Comparison of ENCODE assay signal across 1 cellular context in the genomic region with DNA sequence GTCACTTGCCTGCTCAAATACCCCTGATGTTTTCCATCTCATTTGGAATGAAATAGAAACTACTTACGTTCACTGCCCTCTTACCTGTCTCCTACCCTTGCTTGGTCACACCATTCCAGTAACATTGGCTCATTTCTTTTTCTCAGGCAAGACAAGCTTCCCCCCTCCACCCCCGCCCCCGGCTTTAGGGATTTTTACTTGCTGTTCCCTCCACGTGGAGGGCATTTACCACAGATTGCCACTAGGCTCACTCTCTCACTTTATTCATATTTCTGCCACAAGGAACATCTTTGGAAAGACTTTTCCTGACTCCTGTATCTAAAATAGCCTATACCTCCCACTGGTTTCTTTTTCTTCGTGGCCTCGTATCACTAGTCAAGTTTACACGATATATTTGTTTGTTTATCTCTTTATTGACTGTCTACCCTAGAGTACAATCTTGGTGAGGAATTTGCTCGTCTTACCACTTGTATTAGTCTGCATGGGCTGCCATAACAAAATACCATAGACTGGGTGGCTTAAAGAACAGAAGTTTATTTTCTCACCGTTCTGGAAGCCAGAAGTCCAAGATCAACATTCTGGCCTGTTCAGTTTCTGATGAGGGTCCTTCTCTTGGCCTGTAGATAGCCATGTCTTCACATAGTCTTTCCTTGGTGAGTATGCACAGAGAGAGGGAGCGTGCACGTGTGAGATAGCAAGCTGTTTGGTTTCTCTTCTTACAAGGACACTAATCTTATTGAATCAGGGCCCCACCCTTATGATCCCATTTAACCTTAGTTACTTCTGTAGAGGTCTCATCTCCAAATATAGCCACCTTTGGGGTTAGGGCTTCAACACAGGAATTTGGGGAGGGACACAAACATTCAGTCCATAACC.
TF ChIP-seq lines count a peak whose summit lies in the region.

No MANE protein-coding gene starts in this region.

TF ChIP-seq in K562, 482 proteins besides CTCF, POLR2A, EP300 and RAD21 (continued from another document and continues in another):
- TF ChIP-seq, protein P1, sequence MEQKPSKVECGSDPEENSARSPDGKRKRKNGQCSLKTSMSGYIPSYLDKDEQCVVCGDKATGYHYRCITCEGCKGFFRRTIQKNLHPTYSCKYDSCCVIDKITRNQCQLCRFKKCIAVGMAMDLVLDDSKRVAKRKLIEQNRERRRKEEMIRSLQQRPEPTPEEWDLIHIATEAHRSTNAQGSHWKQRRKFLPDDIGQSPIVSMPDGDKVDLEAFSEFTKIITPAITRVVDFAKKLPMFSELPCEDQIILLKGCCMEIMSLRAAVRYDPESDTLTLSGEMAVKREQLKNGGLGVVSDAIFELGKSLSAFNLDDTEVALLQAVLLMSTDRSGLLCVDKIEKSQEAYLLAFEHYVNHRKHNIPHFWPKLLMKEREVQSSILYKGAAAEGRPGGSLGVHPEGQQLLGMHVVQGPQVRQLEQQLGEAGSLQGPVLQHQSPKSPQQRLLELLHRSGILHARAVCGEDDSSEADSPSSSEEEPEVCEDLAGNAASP (IDR thresholded peaks at IDR 0.05): 0 out of 2 replicates have a peak, but pooled peaks have one; percentile 6
- TF ChIP-seq ZNF347 (CRISPR knock-in tag; IDR thresholded peaks at IDR 0.05; ENCODE audit: low read depth) (no peak), SMARCB1 (IDR thresholded peaks at IDR 0.05; ENCODE audit: insufficient read length, low read depth) (no peak), KLF1 (tag; IDR thresholded peaks at IDR 0.05) (peak; percentile 75), ETS1 (conservative IDR thresholded peaks at IDR 0.05; ENCODE audit: control insufficient read depth, low read depth, low read length) (no peak), FIP1L1 (IDR thresholded peaks at IDR 0.05; ENCODE audit: low read depth, low read length, poor library complexity, severe bottlenecking) (no peak), NR1H2 (CRISPR knock-in tag; IDR thresholded peaks at IDR 0.05) (peak; percentile 28; the same call in 1 of the 2 replicates), GATA2 (CRISPR knock-in tag; IDR thresholded peaks at IDR 0.05) (peak; percentile 37; the same call in 1 of the 2 replicates), ZNF592 (IDR thresholded peaks at IDR 0.05) (peak; percentile 85), TRIM24 (IDR thresholded peaks at IDR 0.05) (peak; percentile 35 to 77; a peak in 2 of 4 replicates), ZNF217 (CRISPR knock-in tag; IDR thresholded peaks at IDR 0.05) (no peak), BRD4 (IDR thresholded peaks at IDR 0.05) (no peak), FOSL1 (tag; conservative IDR thresholded peaks at IDR 0.05) (no peak), ZNF778 (CRISPR knock-in tag; IDR thresholded peaks at IDR 0.05) (no peak), CC2D1A (IDR thresholded peaks at IDR 0.05) (peak; percentile 84; the same call in 1 of the 2 replicates), RFX7 (CRISPR knock-in tag; IDR thresholded peaks at IDR 0.05) (no peak), SMAD2 (IDR thresholded peaks at IDR 0.05; ENCODE audit: low read depth, low read length) (no peak), ZNF668 (CRISPR knock-in tag; IDR thresholded peaks at IDR 0.05) (no peak), RREB1 (CRISPR knock-in tag; IDR thresholded peaks at IDR 0.05) (no peak), ZNF644 (tag; IDR thresholded peaks at IDR 0.05; ENCODE audit: low read depth) (no peak), HMGN3 (IDR thresholded peaks at IDR 0.05; ENCODE audit: borderline replicate concordance, extremely low read depth, insufficient read length, low read depth, low read length) (no peak), ZBTB33 (CRISPR knock-in tag; IDR thresholded peaks at IDR 0.05) (no peak; the same call in 1 of the 2 replicates), HDAC2 (IDR thresholded peaks at IDR 0.05) (0 out of 2 replicates have a peak, but pooled peaks have one; percentile 52)
- TF ChIP-seq, protein P2, sequence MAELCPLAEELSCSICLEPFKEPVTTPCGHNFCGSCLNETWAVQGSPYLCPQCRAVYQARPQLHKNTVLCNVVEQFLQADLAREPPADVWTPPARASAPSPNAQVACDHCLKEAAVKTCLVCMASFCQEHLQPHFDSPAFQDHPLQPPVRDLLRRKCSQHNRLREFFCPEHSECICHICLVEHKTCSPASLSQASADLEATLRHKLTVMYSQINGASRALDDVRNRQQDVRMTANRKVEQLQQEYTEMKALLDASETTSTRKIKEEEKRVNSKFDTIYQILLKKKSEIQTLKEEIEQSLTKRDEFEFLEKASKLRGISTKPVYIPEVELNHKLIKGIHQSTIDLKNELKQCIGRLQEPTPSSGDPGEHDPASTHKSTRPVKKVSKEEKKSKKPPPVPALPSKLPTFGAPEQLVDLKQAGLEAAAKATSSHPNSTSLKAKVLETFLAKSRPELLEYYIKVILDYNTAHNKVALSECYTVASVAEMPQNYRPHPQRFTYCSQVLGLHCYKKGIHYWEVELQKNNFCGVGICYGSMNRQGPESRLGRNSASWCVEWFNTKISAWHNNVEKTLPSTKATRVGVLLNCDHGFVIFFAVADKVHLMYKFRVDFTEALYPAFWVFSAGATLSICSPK (IDR thresholded peaks at IDR 0.05; ENCODE audit: borderline replicate concordance): no peak
- TF ChIP-seq, protein P3, sequence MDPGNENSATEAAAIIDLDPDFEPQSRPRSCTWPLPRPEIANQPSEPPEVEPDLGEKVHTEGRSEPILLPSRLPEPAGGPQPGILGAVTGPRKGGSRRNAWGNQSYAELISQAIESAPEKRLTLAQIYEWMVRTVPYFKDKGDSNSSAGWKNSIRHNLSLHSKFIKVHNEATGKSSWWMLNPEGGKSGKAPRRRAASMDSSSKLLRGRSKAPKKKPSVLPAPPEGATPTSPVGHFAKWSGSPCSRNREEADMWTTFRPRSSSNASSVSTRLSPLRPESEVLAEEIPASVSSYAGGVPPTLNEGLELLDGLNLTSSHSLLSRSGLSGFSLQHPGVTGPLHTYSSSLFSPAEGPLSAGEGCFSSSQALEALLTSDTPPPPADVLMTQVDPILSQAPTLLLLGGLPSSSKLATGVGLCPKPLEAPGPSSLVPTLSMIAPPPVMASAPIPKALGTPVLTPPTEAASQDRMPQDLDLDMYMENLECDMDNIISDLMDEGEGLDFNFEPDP (CRISPR knock-in tag; IDR thresholded peaks at IDR 0.05): no peak
- TF ChIP-seq, protein P4, sequence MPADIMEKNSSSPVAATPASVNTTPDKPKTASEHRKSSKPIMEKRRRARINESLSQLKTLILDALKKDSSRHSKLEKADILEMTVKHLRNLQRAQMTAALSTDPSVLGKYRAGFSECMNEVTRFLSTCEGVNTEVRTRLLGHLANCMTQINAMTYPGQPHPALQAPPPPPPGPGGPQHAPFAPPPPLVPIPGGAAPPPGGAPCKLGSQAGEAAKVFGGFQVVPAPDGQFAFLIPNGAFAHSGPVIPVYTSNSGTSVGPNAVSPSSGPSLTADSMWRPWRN (IDR thresholded peaks at IDR 0.05; ENCODE audit: low read depth): no peak
- TF ChIP-seq, protein P5, sequence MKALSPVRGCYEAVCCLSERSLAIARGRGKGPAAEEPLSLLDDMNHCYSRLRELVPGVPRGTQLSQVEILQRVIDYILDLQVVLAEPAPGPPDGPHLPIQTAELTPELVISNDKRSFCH (CRISPR knock-in tag; IDR thresholded peaks at IDR 0.05): no peak
- TF ChIP-seq, protein P5 (tag; IDR thresholded peaks at IDR 0.05): 0 out of 2 replicates have a peak, but pooled peaks have one; percentile 58
- TF ChIP-seq, protein P6, sequence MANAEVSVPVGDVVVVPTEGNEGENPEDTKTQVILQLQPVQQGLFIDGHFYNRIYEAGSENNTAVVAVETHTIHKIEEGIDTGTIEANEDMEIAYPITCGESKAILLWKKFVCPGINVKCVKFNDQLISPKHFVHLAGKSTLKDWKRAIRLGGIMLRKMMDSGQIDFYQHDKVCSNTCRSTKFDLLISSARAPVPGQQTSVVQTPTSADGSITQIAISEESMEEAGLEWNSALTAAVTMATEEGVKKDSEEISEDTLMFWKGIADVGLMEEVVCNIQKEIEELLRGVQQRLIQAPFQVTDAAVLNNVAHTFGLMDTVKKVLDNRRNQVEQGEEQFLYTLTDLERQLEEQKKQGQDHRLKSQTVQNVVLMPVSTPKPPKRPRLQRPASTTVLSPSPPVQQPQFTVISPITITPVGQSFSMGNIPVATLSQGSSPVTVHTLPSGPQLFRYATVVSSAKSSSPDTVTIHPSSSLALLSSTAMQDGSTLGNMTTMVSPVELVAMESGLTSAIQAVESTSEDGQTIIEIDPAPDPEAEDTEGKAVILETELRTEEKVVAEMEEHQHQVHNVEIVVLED (CRISPR knock-in tag; IDR thresholded peaks at IDR 0.05): no peak
